In genomic region chr10:45566415-45566814, GRCh38 we compare ENCODE assay signal across 17 cellular contexts.
DNase-seq lines count a peak whose midpoint lies in the region; ATAC-seq and TF ChIP-seq lines count a peak whose summit lies in the region.
"Had no signal": no experiment of that assay in that cellular context is flagged by ENCODE, and none has a peak within 500 bp of the region (broad histone marks: within the 10 kb centered on the region; RNA-seq: fewer than 3 reads in every experiment).

No MANE protein-coding gene starts in this region.

- no peaks in the 10 kb centered on the region for H3K9me2 ChIP-seq in SK-N-SH

- H3K9me3 ChIP-seq in SK-N-SH: no peaks in the 10 kb centered on the region
- no peaks in the 10 kb centered on the region for H3K9me3 ChIP-seq in CD4-positive, alpha-beta memory T cell (ENCODE audit: control insufficient read depth in 1 of 2, low read length in 2 of 2)

- H3K4me3 ChIP-seq in SK-N-SH (ENCODE audit: low read depth in 2 of 2, low read length in 1 of 2): no peak overlapping the region
- H3K4me3 ChIP-seq in CD4-positive, alpha-beta memory T cell (ENCODE audit: low read length in 2 of 2): no peak overlapping the region
- H3K4me3 ChIP-seq: GM12878, GM23248 had no signal

- peaks cover 7% of the 10 kb centered on the region for H3K79me2 ChIP-seq in SK-N-SH (ENCODE audit: insufficient read depth)

- WGBS in SK-N-SH (ENCODE audit: low lambda C conversion rate): 47% methylated on average over 3 of the region's 3 CpGs

- no peaks in the 10 kb centered on the region for H3K36me3 ChIP-seq in SK-N-SH (replicated peaks in 1 of 2; ENCODE audit: control insufficient read depth in 1 of 2, insufficient read depth in 2 of 2, low read length in 1 of 2)
- no peaks in the 10 kb centered on the region for H3K36me3 ChIP-seq in CD4-positive, alpha-beta memory T cell (ENCODE audit: insufficient read depth, low read length)

- no peak overlapping the region for H3K27ac ChIP-seq in SK-N-SH (ENCODE audit: low read depth in 2 of 2, low read length in 1 of 2)
- H3K27ac ChIP-seq in CD4-positive, alpha-beta memory T cell (ENCODE audit: low read depth, low read length): no peak overlapping the region
- H3K27ac ChIP-seq: GM23248 had no signal

- H3K4me1 ChIP-seq in SK-N-SH (ENCODE audit: control insufficient read depth in 1 of 2, insufficient read depth in 2 of 2, low read depth in 1 of 2, low read length in 1 of 2): no peaks in the 10 kb centered on the region
- H3K4me1 ChIP-seq in CD4-positive, alpha-beta memory T cell (ENCODE audit: insufficient read depth, low read length): no peaks in the 10 kb centered on the region

- no peak overlapping the region for H3K9ac ChIP-seq in SK-N-SH
- H3K9ac ChIP-seq: GM23248 had no signal

- DNase-seq in SK-N-SH: no peak
- no peak for DNase-seq in activated B cell treated with CpG ODN at 0.5 μM for 24 hours
- no peak for DNase-seq in nephron progenitor cell
- DNase-seq in CD4-positive, alpha-beta memory T cell: no peak
- no peak for DNase-seq in NCI-H748 treated with DMSO at 0.1 percent for 48 hours (lab: John Stamatoyannopoulos, UW)
- DNase-seq: C1 segment of cervical spinal cord; CD4-positive, CD25-positive, alpha-beta regulatory T cell; CD8-positive, alpha-beta memory T cell; DMS 273 treated with DMSO at 0.1 percent for 48 hours; DMS79; EL; GDM1; GM23248; H7; HCEC 1CT had no signal

- H3K27me3 ChIP-seq in SK-N-SH (ENCODE audit: insufficient read depth): no peaks in the 10 kb centered on the region
- no peaks in the 10 kb centered on the region for H3K27me3 ChIP-seq in CD4-positive, alpha-beta memory T cell (ENCODE audit: insufficient read depth, low read length)

- H3K9me3 Mint-ChIP-seq in activated B cell treated with CpG ODN at 0.5 μM for 24 hours (no peaks in the 10 kb centered on the region), nephron progenitor cell (peaks cover 28% of the 10 kb centered on the region)
- H3K9me3 Mint-ChIP-seq in CD4-positive, alpha-beta memory T cell: no peaks in the 10 kb centered on the region
- H3K9me3 Mint-ChIP-seq: CD4-positive, CD25-positive, alpha-beta regulatory T cell; CD8-positive, alpha-beta memory T cell had no signal

- H3K36me3 Mint-ChIP-seq in activated B cell treated with CpG ODN at 0.5 μM for 24 hours (ENCODE audit: low read depth) (peaks cover 1% of the 10 kb centered on the region), nephron progenitor cell (ENCODE audit: low read depth) (peaks cover 19% of the 10 kb centered on the region)
- peaks cover 0 to 6% of the 10 kb centered on the region in 2 donors for H3K36me3 Mint-ChIP-seq in CD4-positive, alpha-beta memory T cell

- H3K4me1 Mint-ChIP-seq in activated B cell treated with CpG ODN at 0.5 μM for 24 hours (peaks cover 32% of the 10 kb centered on the region), nephron progenitor cell (no peaks in the 10 kb centered on the region)
- H3K4me1 Mint-ChIP-seq in CD4-positive, alpha-beta memory T cell: peaks cover 23 to 60% (median 40%) of the 10 kb centered on the region in 4 donors

- no peak for TF ChIP-seq RAD21 in SK-N-SH (IDR thresholded peaks at IDR 0.05; ENCODE audit: low read length)

- H3K4me3 Mint-ChIP-seq in activated B cell treated with CpG ODN at 0.5 μM for 24 hours (no peak overlapping the region), nephron progenitor cell (no peak overlapping the region)
- H3K4me3 Mint-ChIP-seq in CD4-positive, alpha-beta memory T cell: no peak overlapping the region
- H3K4me3 Mint-ChIP-seq: CD4-positive, CD25-positive, alpha-beta regulatory T cell; CD8-positive, alpha-beta memory T cell had no signal

- ATAC-seq in SK-N-SH treated with all-trans-retinoic acid at 6 μM for 48 hours (no peak), activated B cell treated with CpG ODN at 0.5 μM for 24 hours (ENCODE audit: low read depth) (no peak)
- ATAC-seq: GM12878 had no signal

- H3K27me3 Mint-ChIP-seq in activated B cell treated with CpG ODN at 0.5 μM for 24 hours: no peaks in the 10 kb centered on the region
- H3K27me3 Mint-ChIP-seq in nephron progenitor cell (ENCODE audit: low read depth, poor library complexity): peaks cover 3% of the 10 kb centered on the region
- no peaks in the 10 kb centered on the region for H3K27me3 Mint-ChIP-seq in CD4-positive, alpha-beta memory T cell
- H3K27me3 Mint-ChIP-seq: CD4-positive, CD25-positive, alpha-beta regulatory T cell; CD8-positive, alpha-beta memory T cell had no signal

- CTCF ChIA-PET in SK-N-SH (lab: Yijun Ruan, JAX): interaction anchor here (0.7 kb wide), 1 partner anchor 15 kb away, joined by 3 read pairs; no protein-coding TSS in a partner anchor
- CTCF ChIA-PET in activated B cell treated with CpG ODN at 0.5 μM for 24 hours (lab: Charles Lee): no interaction called here
- CTCF ChIA-PET in CD4-positive, alpha-beta memory T cell (lab: Charles Lee; ENCODE audit: partially characterized antibody): interaction anchor here (1.0 kb wide), 1 partner anchor 102 kb away, joined by 3 read pairs; no protein-coding TSS in a partner anchor

- no peak for TF ChIP-seq CTCF in SK-N-SH (IDR thresholded peaks at IDR 0.05)
- TF ChIP-seq CTCF in activated B cell treated with CpG ODN at 0.5 μM for 24 hours (IDR thresholded peaks at IDR 0.05): no peak
- TF ChIP-seq CTCF in nephron progenitor cell (IDR thresholded peaks at IDR 0.05): no peak

- intact Hi-C loops in activated B cell treated with CpG ODN at 0.5 μM for 24 hours (cut with micrococcal nuclease): no loop called here
- intact Hi-C loops in CD4-positive, alpha-beta memory T cell (cut with micrococcal nuclease): no loop called here

- POLR2A ChIA-PET in SK-N-SH (lab: Yijun Ruan, JAX) (no interaction called here), activated B cell treated with CpG ODN at 0.5 μM for 24 hours (lab: Charles Lee) (no interaction called here)
- POLR2A ChIA-PET in CD4-positive, alpha-beta memory T cell (lab: Charles Lee; ENCODE audit: partially characterized antibody): no interaction called here

- peak overlapping the region; percentile 0 for H3K27ac Mint-ChIP-seq in activated B cell treated with CpG ODN at 0.5 μM for 24 hours
- peak overlapping the region; percentile 2 for H3K27ac Mint-ChIP-seq in nephron progenitor cell
- H3K27ac Mint-ChIP-seq in CD4-positive, alpha-beta memory T cell: no peak overlapping the region

- H2AFZ ChIP-seq in SK-N-SH (ENCODE audit: low read depth): no peak overlapping the region
- H2AFZ ChIP-seq: GM23248 had no signal

- H3F3A ChIP-seq in SK-N-SH (replicated peaks; ENCODE audit: insufficient read depth): peaks cover 3% of the 10 kb centered on the region

- no peak overlapping the region for H3K4me2 ChIP-seq in SK-N-SH

- H4K20me1 ChIP-seq in SK-N-SH (ENCODE audit: insufficient read depth): no peaks in the 10 kb centered on the region

- peak in 1 of 2 experiments; percentile 65; a peak in 2 of 4 replicates for TF ChIP-seq EP300 in SK-N-SH (IDR thresholded peaks at IDR 0.05; ENCODE audit: borderline replicate concordance in 1 of 2, low read depth in 1 of 2, low read length in 1 of 2)

TF ChIP-seq in SK-N-SH, 30 proteins besides CTCF, POLR2A, EP300 and RAD21:
- 0 out of 2 replicates have a peak, but pooled peaks have one; percentile 42 for TF ChIP-seq FOXJ3 (CRISPR knock-in tag; IDR thresholded peaks at IDR 0.05)
- TF ChIP-seq YY1 (IDR thresholded peaks at IDR 0.05; ENCODE audit: low read depth): no peak
- no peak for TF ChIP-seq NRF1 (IDR thresholded peaks at IDR 0.05; ENCODE audit: low read depth, low read length)
- peak; percentile 80 for TF ChIP-seq GATA2 (CRISPR knock-in tag; IDR thresholded peaks at IDR 0.05)
- 0 out of 2 replicates have a peak, but pooled peaks have one; percentile 33 for TF ChIP-seq RCOR1 (IDR thresholded peaks at IDR 0.05; ENCODE audit: low read length)
- TF ChIP-seq, protein P1, sequence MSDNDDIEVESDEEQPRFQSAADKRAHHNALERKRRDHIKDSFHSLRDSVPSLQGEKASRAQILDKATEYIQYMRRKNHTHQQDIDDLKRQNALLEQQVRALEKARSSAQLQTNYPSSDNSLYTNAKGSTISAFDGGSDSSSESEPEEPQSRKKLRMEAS (IDR thresholded peaks at IDR 0.05; ENCODE audit: low read depth): no peak

TF ChIP-seq in SK-N-SH treated with all-trans-retinoic acid at 6 μM for 48 hours, 23 proteins besides CTCF, POLR2A, EP300 and RAD21:
- TF ChIP-seq BACH2 (CRISPR knock-in tag; IDR thresholded peaks at IDR 0.05; ENCODE audit: borderline replicate concordance): no peak
- TF ChIP-seq PPARA (CRISPR knock-in tag; IDR thresholded peaks at IDR 0.05; ENCODE audit: borderline replicate concordance): no peak

Comparison
In these comparisons a context has a peak if more than half of its experiments do, and no peak if none do; other contexts are left out.
1. H3K27ac Mint-ChIP-seq: peak in activated B cell treated with CpG ODN at 0.5 μM for 24 hours (single experiment) and nephron progenitor cell (single experiment); none in CD4-positive, alpha-beta memory T cell (0 of 7).